In the genomic region with DNA sequence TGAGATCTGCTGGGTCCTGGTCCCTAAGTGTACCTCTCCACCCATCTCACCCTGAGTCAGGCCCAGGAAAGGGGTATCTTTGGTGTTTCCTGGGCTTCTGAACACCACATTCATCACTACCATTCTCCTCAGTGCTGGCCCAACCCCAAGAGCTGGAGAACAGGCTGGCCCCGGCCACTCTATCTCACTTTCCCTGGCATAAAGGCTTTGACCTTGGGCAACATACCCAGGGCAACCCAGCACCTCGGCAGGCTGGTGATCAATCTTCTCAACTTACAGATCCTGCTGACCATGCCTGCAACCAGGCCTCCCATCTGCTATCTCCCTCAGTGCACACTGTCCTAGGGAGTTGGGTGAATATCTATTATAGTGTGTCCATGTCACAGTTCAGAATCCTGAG, we compare ENCODE assay signal across 11 cellular contexts. TPM values are rescaled to one million over a fixed set of nuclear protein-coding genes. Genes with fewer than 3 reads are reported as not detected.
DNase-seq lines count a peak whose midpoint lies in the region; ATAC-seq and TF ChIP-seq lines count a peak whose summit lies in the region.
"Had no signal": no experiment of that assay in that cellular context is flagged by ENCODE, and none has a peak within 500 bp of the region (broad histone marks: within the 10 kb centered on the region; RNA-seq: fewer than 3 reads in every experiment).

No MANE protein-coding gene starts in this region.

- TF ChIP-seq CTCF in body of pancreas (IDR thresholded peaks at IDR 0.05) (no peak), tibial nerve (IDR thresholded peaks at IDR 0.05) (no peak)

- no peak for TF ChIP-seq POLR2A in body of pancreas (IDR thresholded peaks at IDR 0.05)
- TF ChIP-seq POLR2A in tibial nerve (IDR thresholded peaks at IDR 0.05): no peak

- 0 to 5% methylated on average over 2 of the region's 2 CpGs for WGBS in body of pancreas, 2 donors
- WGBS in tibial nerve, 2 donors: 43 to 57% methylated on average over 1 to 2 of the region's 2 CpGs

- DNase-seq in activated CD4-positive, alpha-beta T cell treated with anti-CD3 and anti-CD28 coated beads, Interleukin-2, amount 10 ng/mL, durations not matched to agents 7 days and 5 days: no peak
- DNase-seq in activated CD4-positive, alpha-beta T cell treated with anti-CD3 and anti-CD28 coated beads for 1 hour: no peak
- DNase-seq in body of pancreas: peak; percentile 48 to 73 (median 70)
- DNase-seq in tibial nerve (ENCODE audit: low spot score in 2 of 2): no peak
- no peak for DNase-seq in SKM-1 (lab: John Stamatoyannopoulos, UW; ENCODE audit: unreplicated experiment)
- DNase-seq: activated CD4-positive, alpha-beta T cell treated with anti-CD3 and anti-CD28 coated beads for 4 hours; NCI-H1105 had no signal

- TF ChIP-seq EP300 in tibial nerve (IDR thresholded peaks at IDR 0.05): no peak

- H3K9me3 Mint-ChIP-seq in activated CD4-positive, alpha-beta T cell treated with anti-CD3 and anti-CD28 coated beads, Interleukin-2, amount 10 ng/mL, durations not matched to agents 7 days and 5 days: no peaks in the 10 kb centered on the region

- ATAC-seq in body of pancreas (peak; percentile 22), GM21367 (IDR thresholded peaks at IDR 0.05; ENCODE audit: unreplicated experiment) (no peak), HG02678 (IDR thresholded peaks at IDR 0.05; ENCODE audit: unreplicated experiment) (no peak)

- H3K4me1 ChIP-seq in body of pancreas (peaks cover 59% of the 10 kb centered on the region), mucosa of stomach (ENCODE audit: control insufficient read depth, insufficient read depth, low read length) (peaks cover 82% of the 10 kb centered on the region), tibial nerve (peaks cover 7 to 93% (median 75%) of the 10 kb centered on the region in 4 donors)

- H3K4me3 ChIP-seq in body of pancreas: no peak overlapping the region
- no peak overlapping the region for H3K4me3 ChIP-seq in mucosa of stomach (ENCODE audit: low read length)
- H3K4me3 ChIP-seq in tibial nerve: peak overlapping the region; percentile 80 to 98 (median 89)

- H3K27me3 ChIP-seq in body of pancreas (no peaks in the 10 kb centered on the region), mucosa of stomach (ENCODE audit: control insufficient read depth, insufficient read depth, low read length) (no peaks in the 10 kb centered on the region), tibial nerve (no peaks in the 10 kb centered on the region)

- H3K9ac ChIP-seq in mucosa of stomach (ENCODE audit: low read length): peak overlapping the region; percentile 89

- no peaks in the 10 kb centered on the region for H3K36me3 ChIP-seq in body of pancreas (replicated peaks in 1 of 2; ENCODE audit: insufficient read depth in 1 of 2, low read depth in 2 of 2)
- no peaks in the 10 kb centered on the region for H3K36me3 ChIP-seq in mucosa of stomach (ENCODE audit: control insufficient read depth, insufficient read depth, low read length)
- H3K36me3 ChIP-seq in tibial nerve: no peaks in the 10 kb centered on the region

- no peaks in the 10 kb centered on the region for H3K27me3 Mint-ChIP-seq in activated CD4-positive, alpha-beta T cell treated with anti-CD3 and anti-CD28 coated beads, Interleukin-2, amount 10 ng/mL, durations not matched to agents 7 days and 5 days

- H3K27ac ChIP-seq in body of pancreas (peak overlapping the region; percentile 4 to 79 (median 76)), tibial nerve (peak overlapping the region; percentile 88 to 98 (median 97))

- intact Hi-C loops in body of pancreas (cut with DNase I): no loop called here

- H3K4me1 Mint-ChIP-seq in activated CD4-positive, alpha-beta T cell treated with anti-CD3 and anti-CD28 coated beads, Interleukin-2, amount 10 ng/mL, durations not matched to agents 7 days and 5 days: peaks cover 85% of the 10 kb centered on the region

- H3K9me3 ChIP-seq in body of pancreas (no peaks in the 10 kb centered on the region), mucosa of stomach (ENCODE audit: control insufficient read depth, low read length) (no peaks in the 10 kb centered on the region), tibial nerve (no peaks in the 10 kb centered on the region)

- peak overlapping the region; percentile 86 for H3K27ac Mint-ChIP-seq in activated CD4-positive, alpha-beta T cell treated with anti-CD3 and anti-CD28 coated beads, Interleukin-2, amount 10 ng/mL, durations not matched to agents 7 days and 5 days

- CTCF ChIA-PET in activated CD4-positive, alpha-beta T cell treated with anti-CD3 and anti-CD28 coated beads, Interleukin-2, amount 10 ng/mL, durations not matched to agents 7 days and 5 days (lab: Charles Lee): interaction anchor here (1.2 to 4.4 kb wide), 6 partner anchors 8 to 46 kb away, joined by 3 to 39 read pairs (median 13); no protein-coding TSS in a partner anchor

- H3K4me3 Mint-ChIP-seq in activated CD4-positive, alpha-beta T cell treated with anti-CD3 and anti-CD28 coated beads, Interleukin-2, amount 10 ng/mL, durations not matched to agents 7 days and 5 days: peak overlapping the region; percentile 95

- POLR2A ChIA-PET in activated CD4-positive, alpha-beta T cell treated with anti-CD3 and anti-CD28 coated beads, Interleukin-2, amount 10 ng/mL, durations not matched to agents 7 days and 5 days (lab: Charles Lee): interaction anchor here (1.5 kb wide), 1 partner anchor 14 kb away, joined by 6 read pairs; no protein-coding TSS in a partner anchor

- H3K36me3 Mint-ChIP-seq in activated CD4-positive, alpha-beta T cell treated with anti-CD3 and anti-CD28 coated beads, Interleukin-2, amount 10 ng/mL, durations not matched to agents 7 days and 5 days (ENCODE audit: low read depth): peaks cover 51% of the 10 kb centered on the region

RNA-seq across cellular contexts. Expression of a gene that starts 2.1 kb away (rescaled TPM):
- 100 to 1,000 TPM; 120 to 148 TPM for total RNA-seq in activated CD4-positive, alpha-beta T cell treated with anti-CD3 and anti-CD28 coated beads, Interleukin-2, amount 10 ng/mL, durations not matched to agents 7 days and 5 days
- total RNA-seq in body of pancreas (10 to 100 TPM; 14.8 to 17.1 TPM), tibial nerve (100 to 1,000 TPM; 133 to 227 (median 151) TPM)
- total RNA-seq: A673 had no signal

RNA-seq across cellular contexts. Expression of a gene that starts 51.6 kb away (rescaled TPM):
- under 1 TPM; 0.52 to 0.71 TPM for total RNA-seq in activated CD4-positive, alpha-beta T cell treated with anti-CD3 and anti-CD28 coated beads, Interleukin-2, amount 10 ng/mL, durations not matched to agents 7 days and 5 days
- not detected for total RNA-seq in body of pancreas
- under 1 TPM; 0.20 to 0.42 (median 0.26) TPM for total RNA-seq in tibial nerve
- total RNA-seq: A673 had no signal

Comparison
In these comparisons a context has a peak if more than half of its experiments do, and no peak if none do; other contexts are left out.
1. DNase-seq: peak in body of pancreas (4 of 4); none in activated CD4-positive, alpha-beta T cell treated with anti-CD3 and anti-CD28 coated beads, Interleukin-2, amount 10 ng/mL, durations not matched to agents 7 days and 5 days (single experiment), activated CD4-positive, alpha-beta T cell treated with anti-CD3 and anti-CD28 coated beads for 1 hour (single experiment), tibial nerve (0 of 2) and SKM-1 (single experiment).
2. H3K4me3 ChIP-seq: peak in tibial nerve (4 of 4); none in body of pancreas (0 of 2) and mucosa of stomach (single experiment).
3. RNA of a gene that starts 2.1 kb away (total RNA-seq): 133 to 227 TPM in tibial nerve and 120 to 148 TPM in activated CD4-positive, alpha-beta T cell treated with anti-CD3 and anti-CD28 coated beads, Interleukin-2, amount 10 ng/mL, durations not matched to agents 7 days and 5 days; 14.8 to 17.1 TPM in body of pancreas; every median in the first group is over 4 times any median in the second.